13 cellular contexts compared by ENCODE assay signal in the genomic region with DNA sequence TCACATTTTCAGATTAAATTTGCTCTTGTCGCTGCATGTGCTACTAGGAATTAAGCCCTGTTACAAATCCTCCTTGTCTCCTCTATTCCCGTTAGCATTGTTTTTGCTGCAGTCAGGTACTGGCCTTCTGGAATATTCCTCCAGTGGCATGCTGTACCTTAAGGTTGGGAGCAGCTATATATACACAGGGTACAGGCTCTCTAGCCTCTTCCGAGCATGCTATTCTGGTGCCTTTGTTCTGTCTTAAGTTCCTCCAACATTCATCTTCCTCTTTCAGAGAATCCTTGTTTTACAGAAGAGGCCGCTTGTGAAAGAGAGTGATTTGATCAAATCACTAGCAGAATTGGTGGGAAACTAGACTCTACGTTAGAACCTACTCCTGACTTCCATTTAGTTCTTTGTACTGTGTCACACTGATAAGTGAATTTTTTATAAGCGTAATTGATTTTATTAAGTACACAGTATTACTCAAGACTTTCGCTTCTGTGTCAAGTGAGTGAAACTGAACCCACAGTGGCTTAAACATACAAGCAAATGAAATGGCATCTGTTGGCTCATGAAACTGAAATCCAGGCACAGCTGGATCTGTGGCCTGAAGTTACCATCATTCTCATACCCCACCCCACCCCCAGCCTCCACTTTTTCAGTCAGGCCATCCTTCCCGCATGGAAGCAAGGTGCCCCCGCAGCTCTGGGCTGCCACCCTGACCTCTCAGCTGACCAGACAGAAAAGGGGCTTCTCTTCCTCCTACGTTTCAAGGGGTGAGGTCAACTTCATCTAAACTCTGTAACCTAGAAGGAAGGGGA.
A peak's percentile ranks its signal among the peaks of the same experiment; 100 is the strongest.
DNase-seq lines count a peak whose midpoint lies in the region; ATAC-seq and TF ChIP-seq lines count a peak whose summit lies in the region.
"Had no signal": no experiment of that assay in that cellular context is flagged by ENCODE, and none has a peak within 500 bp of the region (broad histone marks: within the 10 kb centered on the region; RNA-seq: fewer than 3 reads in every experiment).

No MANE protein-coding gene starts in this region.

- peak overlapping the region; percentile 66 for H3K27ac Mint-ChIP-seq in stimulated activated memory B cell treated with anti-CD40 and anti-IgM and Interleukin-4, amounts not matched to agents 10 μg/mL and 1 μg/mL and 100 μg/mL, for 72 hours

- CTCF ChIA-PET in PC-3 (lab: Charles Lee), result no interaction called here

- H3K9ac ChIP-seq in OCI-LY3 (ENCODE audit: low read length) (peak overlapping the region; percentile 67), PC-3 (ENCODE audit: low read length) (no peak overlapping the region)

- peak; percentile 73 for ATAC-seq in HG02885 (IDR thresholded peaks at IDR 0.05; ENCODE audit: poor library complexity, unreplicated experiment)
- peak; percentile 89 for ATAC-seq in stimulated activated memory B cell treated with anti-CD40 and anti-IgM and Interleukin-4, amounts not matched to agents 10 μg/mL and 1 μg/mL and 100 μg/mL, for 72 hours
- ATAC-seq in Right ventricle myocardium inferior, result no peak
- no peak for ATAC-seq in PC-3
- ATAC-seq: right cardiac atrium had no signal

- H4K20me1 ChIP-seq in OCI-LY3 (ENCODE audit: insufficient read depth, low read length) (no peaks in the 10 kb centered on the region), PC-3 (ENCODE audit: low read length) (0 out of 2 replicates have a peak, but pooled peaks cover 4% of the 10 kb centered on the region)

- H3F3A ChIP-seq in PC-3 (ENCODE audit: low read length, unreplicated experiment), result no peaks in the 10 kb centered on the region

- no peaks in the 10 kb centered on the region for H3K27me3 Mint-ChIP-seq in stimulated activated memory B cell treated with anti-CD40 and anti-IgM and Interleukin-4, amounts not matched to agents 10 μg/mL and 1 μg/mL and 100 μg/mL, for 72 hours

- H3K27me3 ChIP-seq in OCI-LY3 (ENCODE audit: low read depth, low read length) (no peaks in the 10 kb centered on the region), PC-3 (ENCODE audit: low read length) (no peaks in the 10 kb centered on the region)
- H3K27me3 ChIP-seq: breast epithelium had no signal

- H3K4me1 ChIP-seq in OCI-LY3 (ENCODE audit: low read length) (peaks cover 57% of the 10 kb centered on the region), PC-3 (ENCODE audit: insufficient read depth, low read length) (no peaks in the 10 kb centered on the region)
- H3K4me1 ChIP-seq: breast epithelium had no signal

- H3K4me2 ChIP-seq in OCI-LY3 (ENCODE audit: low read length) (peak overlapping the region; percentile 91), PC-3 (ENCODE audit: low read length) (no peak overlapping the region)

- H3K9me3 Mint-ChIP-seq in stimulated activated memory B cell treated with anti-CD40 and anti-IgM and Interleukin-4, amounts not matched to agents 10 μg/mL and 1 μg/mL and 100 μg/mL, for 72 hours, result no peaks in the 10 kb centered on the region

- H3K9me3 ChIP-seq in OCI-LY3 (ENCODE audit: insufficient read depth, low read length), result no peaks in the 10 kb centered on the region
- H3K9me3 ChIP-seq in PC-3 (ENCODE audit: low read length), result no peaks in the 10 kb centered on the region
- H3K9me3 ChIP-seq: breast epithelium had no signal

- peaks cover 28% of the 10 kb centered on the region for H3K36me3 Mint-ChIP-seq in stimulated activated memory B cell treated with anti-CD40 and anti-IgM and Interleukin-4, amounts not matched to agents 10 μg/mL and 1 μg/mL and 100 μg/mL, for 72 hours

- peak; percentile 60 for DNase-seq in SIG-M5 treated with dmso at 0.1 percent for 504 hours (lab: John Stamatoyannopoulos, UW; ENCODE audit: unreplicated experiment)
- no peak for DNase-seq in SIG-M5 (lab: John Stamatoyannopoulos, UW)
- no peak for DNase-seq in Right ventricle myocardium inferior (ENCODE audit: missing footprints)
- DNase-seq in PC-3, result no peak
- DNase-seq in NCI-H187 (lab: John Stamatoyannopoulos, UW), result no peak
- DNase-seq: kidney glomerular epithelial cell, NCI-H2171 treated with DMSO at 0.1 percent for 48 hours, right cardiac atrium had no signal

- no TSS peak for BruUV-seq in PC-3 (replicated peaks; lab: Mats Ljungman, UMichigan)

- POLR2A ChIA-PET in PC-3 (lab: Charles Lee; ENCODE audit: unreplicated experiment), result interaction anchor here (0.6 kb wide), 1 partner anchor 48 kb away, joined by 3 read pairs; no protein-coding TSS in a partner anchor

- H3K79me2 ChIP-seq in OCI-LY3 (ENCODE audit: low read length) (peaks cover 39% of the 10 kb centered on the region), PC-3 (ENCODE audit: low read length) (peaks cover 44% of the 10 kb centered on the region)

- peaks cover 29% of the 10 kb centered on the region for H3K4me1 Mint-ChIP-seq in stimulated activated memory B cell treated with anti-CD40 and anti-IgM and Interleukin-4, amounts not matched to agents 10 μg/mL and 1 μg/mL and 100 μg/mL, for 72 hours

- H2AFZ ChIP-seq in OCI-LY3 (ENCODE audit: low read depth, low read length), result no peak overlapping the region
- no peak overlapping the region for H2AFZ ChIP-seq in PC-3 (ENCODE audit: low read length)

- peak overlapping the region; percentile 58 for H3K4me3 Mint-ChIP-seq in stimulated activated memory B cell treated with anti-CD40 and anti-IgM and Interleukin-4, amounts not matched to agents 10 μg/mL and 1 μg/mL and 100 μg/mL, for 72 hours

- intact Hi-C loops in Right ventricle myocardium inferior (cut with DNase I), result no loop called here
- intact Hi-C loops in PC-3 (cut with micrococcal nuclease), result no loop called here

- no peak for TF ChIP-seq CTCF in OCI-LY3 (IDR thresholded peaks at IDR 0.05; ENCODE audit: low read depth, low read length)
- no peak for TF ChIP-seq CTCF in PC-3 (conservative IDR thresholded peaks at IDR 0.05; ENCODE audit: low read depth, low read length)

- H3K4me3 ChIP-seq in OCI-LY3 (ENCODE audit: low read length), result peak overlapping the region; percentile 72
- no peak overlapping the region for H3K4me3 ChIP-seq in PC-3 (ENCODE audit: low read length)
- H3K4me3 ChIP-seq: breast epithelium had no signal

- peak overlapping the region; percentile 89 for H3K27ac ChIP-seq in OCI-LY3 (ENCODE audit: low read length)
- H3K27ac ChIP-seq in PC-3 (ENCODE audit: low read length), result no peak overlapping the region
- H3K27ac ChIP-seq: 22Rv1, breast epithelium had no signal

- no peaks in the 10 kb centered on the region for H3K9me2 ChIP-seq in PC-3 (replicated peaks; ENCODE audit: low read length)

- peaks cover 27% of the 10 kb centered on the region for H3K36me3 ChIP-seq in OCI-LY3 (replicated peaks; ENCODE audit: low read depth, low read length)
- peaks cover 30% of the 10 kb centered on the region for H3K36me3 ChIP-seq in PC-3 (ENCODE audit: low read depth, low read length)
- H3K36me3 ChIP-seq: breast epithelium had no signal

Comparison
In these comparisons a context has a peak if more than half of its experiments do, and no peak if none do; other contexts are left out.
1. ATAC-seq: peak in HG02885 (single experiment) and stimulated activated memory B cell treated with anti-CD40 and anti-IgM and Interleukin-4, amounts not matched to agents 10 μg/mL and 1 μg/mL and 100 μg/mL, for 72 hours (single experiment); none in Right ventricle myocardium inferior (single experiment) and PC-3 (single experiment).